In the genomic region with DNA sequence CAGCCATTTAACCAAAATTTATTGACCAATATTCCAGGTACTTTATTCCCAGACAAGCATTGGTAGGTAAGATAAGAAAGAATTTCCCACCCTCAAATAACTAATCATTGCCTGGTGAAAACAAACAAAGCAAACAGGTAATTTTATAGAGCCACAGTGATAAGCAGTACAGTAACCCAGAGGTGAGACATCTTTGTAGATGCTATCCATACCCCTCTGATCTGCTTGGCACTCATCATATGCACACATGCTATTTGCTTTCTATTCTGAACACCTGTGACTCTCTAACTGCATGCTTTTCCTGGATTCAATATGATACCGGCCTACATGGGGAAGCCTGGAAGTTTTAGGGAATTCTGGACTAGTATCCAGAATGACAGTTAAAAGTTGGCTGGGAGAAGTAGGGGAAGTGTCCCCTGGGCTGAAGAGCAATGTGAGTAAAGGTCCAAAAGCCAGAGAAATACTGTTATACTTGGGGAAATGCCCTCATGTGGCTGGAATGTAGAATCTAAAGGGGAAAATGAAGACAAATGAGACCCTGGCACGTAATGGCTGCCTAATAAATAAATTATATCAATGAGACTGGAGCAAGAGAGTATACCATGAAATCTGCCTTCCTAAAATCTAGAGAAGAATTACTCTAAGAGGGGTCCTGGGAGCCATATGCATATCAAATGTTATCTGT, we compare ENCODE assay signal across 21 cellular contexts.
A peak's percentile ranks its signal among the peaks of the same experiment; 100 is the strongest.
DNase-seq lines count a peak whose midpoint lies in the region; ATAC-seq, FAIRE-seq and TF ChIP-seq lines count a peak whose summit lies in the region.
"Had no signal": no experiment of that assay in that cellular context is flagged by ENCODE, and none has a peak within 500 bp of the region (broad histone marks: within the 10 kb centered on the region; RNA-seq: fewer than 3 reads in every experiment).

No MANE protein-coding gene starts in this region.

- no peak overlapping the region for H3K4me2 ChIP-seq in H1 (ENCODE audit: insufficient read depth in 1 of 2, low read depth in 2 of 2, low read length in 2 of 2)

- H2BK20ac ChIP-seq in H1 (ENCODE audit: low read length): no peak overlapping the region

- WGBS in H1 (ENCODE audit: extremely low coverage in 1 of 2, insufficient coverage in 1 of 2, insufficient read length in 1 of 2, insufficient replicate concordance in 2 of 2, low coverage in 1 of 2, low lambda C conversion rate in 2 of 2, missing lambda C conversion rate in 1 of 2), 2 experiments: 87% methylated on average over 2 of the region's 2 CpGs; no CpG with 5 or more reads in 1 of the 2 experiments

- H2BK120ac ChIP-seq in H1 (replicated peaks; ENCODE audit: low read depth, low read length): no peak overlapping the region

- no peak overlapping the region for H3K18ac ChIP-seq in H1 (ENCODE audit: extremely low read depth, low read length)

- H3K36me3 ChIP-seq in H1 (ENCODE audit: control insufficient read depth in 2 of 4, insufficient read depth in 4 of 4, low read length in 3 of 4): no peaks in the 10 kb centered on the region

- TF ChIP-seq POLR2A in H1 (IDR thresholded peaks at IDR 0.05; ENCODE audit: control extremely low read depth in 1 of 2, low read depth in 2 of 2, low read length in 2 of 2): no peak

- no peak overlapping the region for H3K9ac ChIP-seq in H1 (replicated peaks in 1 of 4; ENCODE audit: extremely low read depth in 1 of 4, low read depth in 3 of 4, low read length in 3 of 4)

- no peaks in the 10 kb centered on the region for H4K20me1 ChIP-seq in H1 (replicated peaks in 1 of 2; ENCODE audit: control insufficient read depth in 1 of 2, insufficient read depth in 2 of 2, low read length in 2 of 2)

- no peak overlapping the region for H2AK5ac ChIP-seq in H1 (ENCODE audit: low read depth, low read length)

- H3K36me3 Mint-ChIP-seq in progenitor cell of endocrine pancreas (ENCODE audit: insufficient read depth): no peaks in the 10 kb centered on the region
- H3K36me3 Mint-ChIP-seq: CD4-positive, CD25-positive, alpha-beta regulatory T cell had no signal

- no peaks in the 10 kb centered on the region for H3K27me3 ChIP-seq in H1 (replicated peaks in 1 of 4; ENCODE audit: control insufficient read depth in 3 of 4, extremely low read depth in 1 of 4, insufficient read depth in 3 of 4, low read length in 3 of 4)

- H3K14ac ChIP-seq in H1 (ENCODE audit: insufficient read length): no peak overlapping the region

- H3K23ac ChIP-seq in H1 (ENCODE audit: insufficient read length): no peak overlapping the region

- H2BK15ac ChIP-seq in H1 (ENCODE audit: low read length): no peak overlapping the region

- no peak overlapping the region for H2BK12ac ChIP-seq in H1 (ENCODE audit: low read depth, low read length)

- TF ChIP-seq CTCF in VCaP (conservative IDR thresholded peaks at IDR 0.05): 0 out of 2 replicates have a peak, but pooled peaks have one; percentile 6
- TF ChIP-seq CTCF in H1 (IDR thresholded peaks at IDR 0.05; ENCODE audit: control extremely low read depth in 1 of 3, insufficient read depth in 1 of 3, low read depth in 1 of 3, low read length in 3 of 3): peak in 1 of 3 experiments; percentile 4; a peak in 2 of 4 replicates
- TF ChIP-seq CTCF in progenitor cell of endocrine pancreas (IDR thresholded peaks at IDR 0.05; ENCODE audit: unreplicated experiment): peak; percentile 11

- CTCF ChIA-PET in H1 (lab: Charles Lee; ENCODE audit: partially characterized antibody): interaction anchor here (0.9 to 1.6 kb wide), 2 partner anchors 17 to 419 kb away, joined by 5 read pairs; no protein-coding TSS in a partner anchor

- H3K9me3 ChIP-seq in H1 (ENCODE audit: insufficient read depth in 2 of 2, low read depth in 1 of 2, low read length in 1 of 2): no peaks in the 10 kb centered on the region

- intact Hi-C loops in left colon (cut with DNase I, micrococcal nuclease): no loop called here

- 0 out of 4 replicates have a peak, but pooled peaks of 1 of the 2 experiments have one; percentile 3 for TF ChIP-seq RAD21 in H1 (IDR thresholded peaks at IDR 0.05 in 1 of 2, conservative IDR thresholded peaks at IDR 0.05 in 1 of 2; ENCODE audit: low read depth in 2 of 2, low read length in 2 of 2)

- H4K91ac ChIP-seq in H1 (replicated peaks; ENCODE audit: insufficient read length, low read length): no peak overlapping the region

- H2BK5ac ChIP-seq in H1 (ENCODE audit: low read depth, low read length): no peak overlapping the region

- no peak overlapping the region for H4K8ac ChIP-seq in H1 (ENCODE audit: extremely low read depth, insufficient read depth, low read length)

- H3K23me2 ChIP-seq in H1 (ENCODE audit: low read depth, low read length): no peaks in the 10 kb centered on the region

- no peaks in the 10 kb centered on the region for H3K9me3 Mint-ChIP-seq in progenitor cell of endocrine pancreas (ENCODE audit: low read depth)

- POLR2A ChIA-PET in H1 (lab: Charles Lee; ENCODE audit: partially characterized antibody): no interaction called here

- H3K4ac ChIP-seq in H1 (replicated peaks; ENCODE audit: insufficient read length, low read depth, low read length): no peak overlapping the region

- no peak overlapping the region for H3K56ac ChIP-seq in H1 (replicated peaks; ENCODE audit: insufficient read length, low read depth, low read length)

- no peak overlapping the region for H2AFZ ChIP-seq in H1 (ENCODE audit: low read length)

- DNase-seq in H1 (ENCODE audit: low read depth in 1 of 2, low spot score in 2 of 2) (no peak), left colon (no peak), progenitor cell of endocrine pancreas (ENCODE audit: low spot score, unreplicated experiment) (no peak), T-helper 1 cell (no peak), substantia nigra (lab: John Stamatoyannopoulos, UW) (no peak)
- no peak for DNase-seq in effector CD4-positive, alpha-beta T cell
- DNase-seq: ACHN; AML-193; CD4-positive, CD25-positive, alpha-beta regulatory T cell; EL; H7; NCI-H1105; NCI-H1694; NCI-H2107; NCI-H2227 treated with DMSO at 0.1 percent for 48 hours; NCI-H524 treated with DMSO at 0.1 percent for 48 hours; SHP77 had no signal

- no peak overlapping the region for H3K4me3 ChIP-seq in H1 (ENCODE audit: extremely low read depth in 1 of 4, insufficient read depth in 2 of 4, low read depth in 3 of 4, low read length in 4 of 4)

- H3K4me3 Mint-ChIP-seq in progenitor cell of endocrine pancreas (ENCODE audit: low read depth): no peak overlapping the region
- H3K4me3 Mint-ChIP-seq: CD4-positive, CD25-positive, alpha-beta regulatory T cell had no signal

- H3K79me1 ChIP-seq in H1 (ENCODE audit: low read depth, low read length): no peaks in the 10 kb centered on the region

- H3K4me1 Mint-ChIP-seq in progenitor cell of endocrine pancreas (ENCODE audit: low read depth): no peaks in the 10 kb centered on the region
- H3K4me1 Mint-ChIP-seq: CD4-positive, CD25-positive, alpha-beta regulatory T cell had no signal

- H3K4me1 ChIP-seq in H1 (replicated peaks in 1 of 4; ENCODE audit: control insufficient read depth in 3 of 4, insufficient read depth in 4 of 4, low read length in 3 of 4): no peaks in the 10 kb centered on the region

- H3K79me2 ChIP-seq in H1 (ENCODE audit: control insufficient read depth in 1 of 2, insufficient read depth in 2 of 2, low read length in 2 of 2): no peaks in the 10 kb centered on the region

- FAIRE-seq in H1 (lab: Jason Lieb, UNC): no peak
- FAIRE-seq: HTR-8/SVneo had no signal

- H3K27ac Mint-ChIP-seq in progenitor cell of endocrine pancreas: no peak overlapping the region
- H3K27ac Mint-ChIP-seq: CD4-positive, CD25-positive, alpha-beta regulatory T cell had no signal

- ATAC-seq in left colon (peak; percentile 86), GM21390 (IDR thresholded peaks at IDR 0.05; ENCODE audit: unreplicated experiment) (no peak)

- H4K5ac ChIP-seq in H1 (ENCODE audit: insufficient read length, low read depth, low read length): no peak overlapping the region

- H3K27ac ChIP-seq in VCaP (no peak overlapping the region), H1 (ENCODE audit: low read depth, low read length) (no peak overlapping the region), substantia nigra (ENCODE audit: low read depth, low read length, poor library complexity, severe bottlenecking) (no peak overlapping the region)
- H3K27ac ChIP-seq: HL-60 had no signal

- TF ChIP-seq EP300 in H1 (IDR thresholded peaks at IDR 0.05; ENCODE audit: borderline replicate concordance in 1 of 2, low read depth in 2 of 2, low read length in 2 of 2): no peak

- peaks cover 6% of the 10 kb centered on the region for H3K27me3 Mint-ChIP-seq in progenitor cell of endocrine pancreas

TF ChIP-seq in H1, 55 proteins besides CTCF, POLR2A, EP300 and RAD21:
- TF ChIP-seq TEAD4 (IDR thresholded peaks at IDR 0.05; ENCODE audit: low read depth, low read length): peak; percentile 63
- TF ChIP-seq, protein P1, sequence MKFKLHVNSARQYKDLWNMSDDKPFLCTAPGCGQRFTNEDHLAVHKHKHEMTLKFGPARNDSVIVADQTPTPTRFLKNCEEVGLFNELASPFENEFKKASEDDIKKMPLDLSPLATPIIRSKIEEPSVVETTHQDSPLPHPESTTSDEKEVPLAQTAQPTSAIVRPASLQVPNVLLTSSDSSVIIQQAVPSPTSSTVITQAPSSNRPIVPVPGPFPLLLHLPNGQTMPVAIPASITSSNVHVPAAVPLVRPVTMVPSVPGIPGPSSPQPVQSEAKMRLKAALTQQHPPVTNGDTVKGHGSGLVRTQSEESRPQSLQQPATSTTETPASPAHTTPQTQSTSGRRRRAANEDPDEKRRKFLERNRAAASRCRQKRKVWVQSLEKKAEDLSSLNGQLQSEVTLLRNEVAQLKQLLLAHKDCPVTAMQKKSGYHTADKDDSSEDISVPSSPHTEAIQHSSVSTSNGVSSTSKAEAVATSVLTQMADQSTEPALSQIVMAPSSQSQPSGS (IDR thresholded peaks at IDR 0.05; ENCODE audit: low read length): no peak
